ENCODE assay signal across 19 cellular contexts in the genomic region with DNA sequence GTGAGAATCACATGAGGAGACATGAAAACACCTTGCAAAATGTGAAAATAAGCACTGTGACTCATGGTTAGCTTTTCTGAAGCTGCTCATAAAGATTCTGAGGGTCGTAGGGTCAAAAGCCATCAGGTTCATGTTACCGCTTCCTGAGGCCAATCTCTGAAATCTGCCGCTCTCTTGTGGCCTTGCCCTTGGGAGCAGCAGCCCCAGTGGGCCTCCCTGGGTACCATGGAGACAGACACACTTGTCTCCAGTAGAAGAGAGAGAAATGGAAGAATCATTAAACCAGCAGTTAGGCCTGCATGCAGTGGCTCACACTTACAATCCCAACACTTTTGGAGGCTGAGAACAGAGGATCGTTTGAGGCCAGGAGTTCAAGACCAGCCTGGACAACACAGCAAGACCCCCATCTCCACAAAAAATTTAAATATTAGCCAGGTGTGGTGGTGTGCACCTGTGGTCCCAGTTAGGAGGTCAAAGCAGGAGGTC. TPM values are rescaled to one million over a fixed set of nuclear protein-coding genes. Genes with fewer than 3 reads are reported as not detected.
DNase-seq lines count a peak whose midpoint lies in the region; ATAC-seq and TF ChIP-seq lines count a peak whose summit lies in the region.
"Had no signal": no experiment of that assay in that cellular context is flagged by ENCODE, and none has a peak within 500 bp of the region (broad histone marks: within the 10 kb centered on the region; RNA-seq: fewer than 3 reads in every experiment).

No MANE protein-coding gene starts in this region.

- H3K4me1 Mint-ChIP-seq in neural crest cell: peaks cover 22% of the 10 kb centered on the region
- H3K4me1 Mint-ChIP-seq: central memory CD8-positive, alpha-beta T cell had no signal

- no peak overlapping the region for H3K27ac Mint-ChIP-seq in neural crest cell (ENCODE audit: unreplicated experiment)

- H3K9me3 Mint-ChIP-seq in neural crest cell: no peaks in the 10 kb centered on the region
- H3K9me3 Mint-ChIP-seq: central memory CD8-positive, alpha-beta T cell had no signal

- peak overlapping the region; percentile 85; the same call in 1 of the 2 replicates for H3K27ac ChIP-seq in VCaP
- H3K27ac ChIP-seq in ascending aorta: no peak overlapping the region
- H3K27ac ChIP-seq: HL-60, neutrophil, tibial artery had no signal

- no peaks in the 10 kb centered on the region for H3K9me3 ChIP-seq in ascending aorta
- H3K9me3 ChIP-seq: neutrophil, tibial artery had no signal

- H3K27me3 ChIP-seq in ascending aorta: no peaks in the 10 kb centered on the region
- H3K27me3 ChIP-seq: neutrophil, tibial artery had no signal

- H3K4me3 ChIP-seq in ascending aorta: no peak overlapping the region
- H3K4me3 ChIP-seq: smooth muscle cell, tibial artery had no signal

- intact Hi-C loops in ascending aorta (cut with DNase I): no loop called here

- no peaks in the 10 kb centered on the region for H3K27me3 Mint-ChIP-seq in neural crest cell (ENCODE audit: low read depth)
- H3K27me3 Mint-ChIP-seq: central memory CD8-positive, alpha-beta T cell had no signal

- no peak for ATAC-seq in GM21528 (IDR thresholded peaks at IDR 0.05; ENCODE audit: low FRiP score, unreplicated experiment)

- no peaks in the 10 kb centered on the region for H3K36me3 ChIP-seq in ascending aorta
- H3K36me3 ChIP-seq: neutrophil had no signal

- peaks cover 0 to 2% of the 10 kb centered on the region in 2 donors for H3K4me1 ChIP-seq in ascending aorta
- H3K4me1 ChIP-seq: tibial artery had no signal

- H3K36me3 Mint-ChIP-seq in neural crest cell (ENCODE audit: low read depth): peaks cover 6% of the 10 kb centered on the region

- TF ChIP-seq CTCF in VCaP (conservative IDR thresholded peaks at IDR 0.05) (no peak), neural crest cell (conservative IDR thresholded peaks at IDR 0.05) (no peak), ascending aorta (IDR thresholded peaks at IDR 0.05) (no peak)

- DNase-seq in NCI-H1417 (lab: John Stamatoyannopoulos, UW) (peak in 2 of 3 experiments; percentile 4 to 48), NCI-H1417 treated with DMSO at 0.1 percent for 48 hours (lab: John Stamatoyannopoulos, UW) (no peak), HuH-7 (ENCODE audit: low spot score) (peak; percentile 77), neural crest cell (ENCODE audit: low read depth, low spot score) (no peak), ascending aorta (ENCODE audit: low spot score in 2 of 2) (no peak), hippocampal formation (lab: John Stamatoyannopoulos, UW) (no peak)
- DNase-seq: activated CD4-positive, alpha-beta T cell treated with anti-CD3 and anti-CD28 coated beads, Interleukin-2, amount 50 U/mL, for 48 hours; activated naive CD4-positive, alpha-beta T cell; left ventricle myocardium superior; NCI-H1048; NK-92 treated with Interleukin-12 subunit alpha and Interleukin-12 subunit beta, amount 100 ng/mL, for 24 hours; SW 1271; tibial artery had no signal

- H3K4me3 Mint-ChIP-seq in neural crest cell: peak overlapping the region; percentile 74
- H3K4me3 Mint-ChIP-seq: central memory CD8-positive, alpha-beta T cell had no signal

RNA-seq across cellular contexts. Expression of a gene that starts 42.8 kb away (rescaled TPM):
- total RNA-seq in neural crest cell (51.2 and 54.3 TPM in 2 replicates), ascending aorta (33.3 TPM)

RNA-seq across cellular contexts. Expression of a gene that starts 44.0 kb away (rescaled TPM):
- total RNA-seq in neural crest cell: 42.5 and 43.9 TPM in 2 replicates
- total RNA-seq in ascending aorta: not detected

RNA-seq across cellular contexts. Expression of a gene that starts 44.4 kb away (rescaled TPM):
- total RNA-seq in neural crest cell: 221 and 229 TPM in 2 replicates
- 86.2 TPM for total RNA-seq in ascending aorta

RNA-seq across cellular contexts. Expression of a gene that starts 55.5 kb away (rescaled TPM):
- total RNA-seq in neural crest cell: 20.3 and 22.5 TPM in 2 replicates
- total RNA-seq in ascending aorta: 0.43 TPM

RNA-seq across cellular contexts. Expression of a gene that starts 56.9 kb away (rescaled TPM):
- total RNA-seq in neural crest cell (82.1 and 85.9 TPM in 2 replicates), ascending aorta (74.6 TPM)

Comparison
In these comparisons a context has a peak if more than half of its experiments do, and no peak if none do; other contexts are left out.
1. DNase-seq: peak in NCI-H1417 (2 of 3) and HuH-7 (single experiment); none in NCI-H1417 treated with DMSO at 0.1 percent for 48 hours (single experiment), neural crest cell (single experiment), ascending aorta (0 of 2) and hippocampal formation (0 of 2).
2. RNA of a gene that starts 44.0 kb away (total RNA-seq): 42.5 to 43.9 TPM in neural crest cell; not detected in ascending aorta (single experiment); every median in the first group is over 10 times any median in the second.